11 cellular contexts compared by ENCODE assay signal in genomic region chr22:48663297-48663696, GRCh38.
DNase-seq lines count a peak whose midpoint lies in the region; ATAC-seq, FAIRE-seq and TF ChIP-seq lines count a peak whose summit lies in the region.
"Had no signal": no experiment of that assay in that cellular context is flagged by ENCODE, and none has a peak within 500 bp of the region (broad histone marks: within the 10 kb centered on the region; RNA-seq: fewer than 3 reads in every experiment).

No MANE protein-coding gene starts in this region.

- no peak overlapping the region for H3K4me3 ChIP-seq in MM.1S (ENCODE audit: low read length)
- H3K4me3 ChIP-seq in bronchial epithelial cell (ENCODE audit: low read depth, low read length) = no peak overlapping the region

- H3K9me3 Mint-ChIP-seq in activated CD4-positive, alpha-beta T cell treated with anti-CD3 and anti-CD28 coated beads, Interleukin-2, amount 10 ng/mL, durations not matched to agents 24 days and 14 days = peaks cover 14% of the 10 kb centered on the region
- peaks cover 4% of the 10 kb centered on the region for H3K9me3 Mint-ChIP-seq in osteocyte (ENCODE audit: unreplicated experiment)

- peaks cover 7% of the 10 kb centered on the region; the same call in 1 of the 2 replicates for H3K79me2 ChIP-seq in MM.1S (ENCODE audit: low read length)

- no peaks in the 10 kb centered on the region for H3K36me3 Mint-ChIP-seq in activated CD4-positive, alpha-beta T cell treated with anti-CD3 and anti-CD28 coated beads, Interleukin-2, amount 10 ng/mL, durations not matched to agents 24 days and 14 days (ENCODE audit: low read depth)
- H3K36me3 Mint-ChIP-seq in osteocyte (ENCODE audit: unreplicated experiment) = no peaks in the 10 kb centered on the region
- H3K36me3 Mint-ChIP-seq: natural killer cell had no signal

- H3K27ac ChIP-seq in MM.1S (ENCODE audit: low read length) = no peak overlapping the region

- no peaks in the 10 kb centered on the region for H3F3A ChIP-seq in MM.1S (ENCODE audit: insufficient read depth, low read length)

- FAIRE-seq in bronchial epithelial cell (lab: Jason Lieb, UNC) = no peak

- intact Hi-C loops in activated CD4-positive, alpha-beta T cell treated with anti-CD3 and anti-CD28 coated beads, Interleukin-2, amount 10 ng/mL, durations not matched to agents 24 days and 14 days (cut with micrococcal nuclease) = no loop called here

- peak; percentile 11 for DNase-seq in activated CD4-positive, alpha-beta T cell treated with anti-CD3 and anti-CD28 coated beads for 48 hours
- no peak for DNase-seq in activated CD4-positive, alpha-beta T cell treated with anti-CD3 and anti-CD28 coated beads, Interleukin-2, amount 10 ng/mL, durations not matched to agents 24 days and 14 days
- peak; percentile 23 for DNase-seq in MM.1S
- no peak for DNase-seq in bronchial epithelial cell (ENCODE audit: low read depth)
- DNase-seq in osteocyte (ENCODE audit: extremely low spot score, unreplicated experiment) = no peak
- DNase-seq: activated B cell treated with CpG ODN at 0.5 μM for 24 hours, natural killer cell, NCI-H187 treated with DMSO at 0.1 percent for 48 hours had no signal

- no peak overlapping the region for H3K4me3 Mint-ChIP-seq in activated CD4-positive, alpha-beta T cell treated with anti-CD3 and anti-CD28 coated beads, Interleukin-2, amount 10 ng/mL, durations not matched to agents 24 days and 14 days
- H3K4me3 Mint-ChIP-seq in osteocyte (ENCODE audit: unreplicated experiment) = no peak overlapping the region
- H3K4me3 Mint-ChIP-seq: activated B cell treated with CpG ODN at 0.5 μM for 24 hours, natural killer cell had no signal

- H3K9me2 ChIP-seq in MM.1S (replicated peaks; ENCODE audit: insufficient read depth, low read length) = no peaks in the 10 kb centered on the region

- H3K4me1 ChIP-seq in MM.1S (ENCODE audit: low read length) = no peaks in the 10 kb centered on the region

- no peaks in the 10 kb centered on the region; the same call in 1 of the 2 replicates for H3K9me3 ChIP-seq in MM.1S (replicated peaks; ENCODE audit: insufficient read depth, low read length)

- H3K4me2 ChIP-seq in MM.1S (ENCODE audit: low read depth, low read length) = no peak overlapping the region

- no peak overlapping the region for H2AFZ ChIP-seq in MM.1S (ENCODE audit: low read length)

- no peaks in the 10 kb centered on the region for H3K4me1 Mint-ChIP-seq in activated CD4-positive, alpha-beta T cell treated with anti-CD3 and anti-CD28 coated beads, Interleukin-2, amount 10 ng/mL, durations not matched to agents 24 days and 14 days
- H3K4me1 Mint-ChIP-seq in osteocyte (ENCODE audit: unreplicated experiment) = peaks cover 3% of the 10 kb centered on the region
- H3K4me1 Mint-ChIP-seq: activated B cell treated with CpG ODN at 0.5 μM for 24 hours, natural killer cell had no signal

- no peak overlapping the region for H3K27ac Mint-ChIP-seq in activated CD4-positive, alpha-beta T cell treated with anti-CD3 and anti-CD28 coated beads, Interleukin-2, amount 10 ng/mL, durations not matched to agents 24 days and 14 days
- H3K27ac Mint-ChIP-seq in osteocyte (ENCODE audit: unreplicated experiment) = no peak overlapping the region
- H3K27ac Mint-ChIP-seq: activated B cell treated with CpG ODN at 0.5 μM for 24 hours, natural killer cell had no signal

- no peaks in the 10 kb centered on the region for H4K20me1 ChIP-seq in MM.1S (ENCODE audit: insufficient read depth, low read length)

- no peaks in the 10 kb centered on the region for H3K27me3 Mint-ChIP-seq in activated CD4-positive, alpha-beta T cell treated with anti-CD3 and anti-CD28 coated beads, Interleukin-2, amount 10 ng/mL, durations not matched to agents 24 days and 14 days
- no peaks in the 10 kb centered on the region for H3K27me3 Mint-ChIP-seq in osteocyte (ENCODE audit: unreplicated experiment)
- H3K27me3 Mint-ChIP-seq: activated B cell treated with CpG ODN at 0.5 μM for 24 hours had no signal

- H3K9ac ChIP-seq in MM.1S (ENCODE audit: low read length) = no peak overlapping the region

- ATAC-seq in HG03521 (IDR thresholded peaks at IDR 0.05; ENCODE audit: unreplicated experiment) (no peak), HG02870 (IDR thresholded peaks at IDR 0.05; ENCODE audit: unreplicated experiment) (no peak), HG02884 (IDR thresholded peaks at IDR 0.05; ENCODE audit: unreplicated experiment) (no peak)
- ATAC-seq: natural killer cell had no signal

- TF ChIP-seq CTCF in MM.1S (IDR thresholded peaks at IDR 0.05; ENCODE audit: low read length) (peak; percentile 59), bronchial epithelial cell (IDR thresholded peaks at IDR 0.05; ENCODE audit: insufficient read depth, low read length, severe bottlenecking) (peak; percentile 2), osteocyte (IDR thresholded peaks at IDR 0.05) (peak; percentile 49)

- H3K27me3 ChIP-seq in MM.1S (replicated peaks; ENCODE audit: insufficient read depth, low read length) = no peaks in the 10 kb centered on the region
- H3K27me3 ChIP-seq in bronchial epithelial cell (ENCODE audit: control insufficient read depth, insufficient read depth, low read length) = no peaks in the 10 kb centered on the region

- H3K36me3 ChIP-seq in MM.1S (replicated peaks; ENCODE audit: insufficient read depth, low read length) (no peaks in the 10 kb centered on the region; the same call in 1 of the 2 replicates), bronchial epithelial cell (ENCODE audit: control insufficient read depth, insufficient read depth, low read length) (no peaks in the 10 kb centered on the region)

Comparison
In these comparisons a context has a peak if more than half of its experiments do, and no peak if none do; other contexts are left out.
1. DNase-seq: peak in activated CD4-positive, alpha-beta T cell treated with anti-CD3 and anti-CD28 coated beads for 48 hours (single experiment) and MM.1S (single experiment); none in activated CD4-positive, alpha-beta T cell treated with anti-CD3 and anti-CD28 coated beads, Interleukin-2, amount 10 ng/mL, durations not matched to agents 24 days and 14 days (single experiment), bronchial epithelial cell (single experiment) and osteocyte (single experiment).
2. CTCF ChIP-seq: peak in every context shown above with its lines; median percentile 59 in MM.1S; 49 in osteocyte; 2 in bronchial epithelial cell.